ENCODE assay signal across 1 cellular context in the genomic region with DNA sequence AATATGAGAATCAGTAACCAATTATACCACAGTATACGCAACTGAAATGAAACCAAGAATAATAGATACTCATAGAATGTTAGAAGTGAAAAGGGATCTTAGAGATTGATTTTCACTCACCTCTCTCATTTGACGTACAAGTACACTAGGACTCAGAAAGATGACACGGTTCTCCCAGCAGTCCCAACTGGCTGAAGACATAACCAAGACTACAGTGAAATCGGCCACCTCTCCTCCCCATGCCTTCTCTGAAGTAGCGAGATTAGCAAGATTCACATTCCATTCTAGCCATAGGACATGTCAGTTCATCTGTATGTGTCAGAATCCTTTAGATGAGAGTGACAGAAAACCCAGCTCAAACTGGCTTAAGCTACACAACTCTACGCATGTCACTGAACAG.
TF ChIP-seq lines count a peak whose summit lies in the region.

No MANE protein-coding gene starts in this region.

TF ChIP-seq in IMR-90, 13 proteins besides CTCF, POLR2A, EP300 and RAD21 (continued from another document):
- TF ChIP-seq CEBPB (IDR thresholded peaks at IDR 0.05; ENCODE audit: low read depth, low read length): no peak
- no peak for TF ChIP-seq MAZ (IDR thresholded peaks at IDR 0.05; ENCODE audit: borderline replicate concordance, low read depth, low read length)
- TF ChIP-seq NFE2L2 (IDR thresholded peaks at IDR 0.05; ENCODE audit: low read depth, low read length): no peak
